In genomic region chr17:19618015-19618414, GRCh38 we compare ENCODE assay signal across 22 cellular contexts. TPM values are rescaled to one million over a fixed set of nuclear protein-coding genes. Genes with fewer than 3 reads are reported as not detected.
A peak's percentile ranks its signal among the peaks of the same experiment; 100 is the strongest.
DNase-seq lines count a peak whose midpoint lies in the region; ATAC-seq and TF ChIP-seq lines count a peak whose summit lies in the region.
"Had no signal": no experiment of that assay in that cellular context is flagged by ENCODE, and none has a peak within 500 bp of the region (broad histone marks: within the 10 kb centered on the region; RNA-seq: fewer than 3 reads in every experiment).

No MANE protein-coding gene starts in this region.

- H3K9me3 ChIP-seq in SK-N-SH: peaks cover 10% of the 10 kb centered on the region
- H3K9me3 ChIP-seq in Karpas-422 (ENCODE audit: low read length): peaks cover 24% of the 10 kb centered on the region
- H3K9me3 ChIP-seq in MG63: peaks cover 8% of the 10 kb centered on the region
- H3K9me3 ChIP-seq: BE2C had no signal

- H3K79me2 ChIP-seq in SK-N-SH (ENCODE audit: insufficient read depth) (no peaks in the 10 kb centered on the region), Karpas-422 (ENCODE audit: low read length) (no peaks in the 10 kb centered on the region)

- DNase-seq in SK-N-SH (no peak), Karpas-422 (peak; percentile 5), MG63 (no peak)
- DNase-seq: ACHN; BE2C; C1 segment of cervical spinal cord; CD4-positive, alpha-beta memory T cell; CD4-positive, CD25-positive, alpha-beta regulatory T cell; CD8-positive, alpha-beta memory T cell; COR-L47; DMS 273 treated with DMSO at 0.1 percent for 48 hours; DMS153; DMS53; DMS79; DND-41; EL; GDM1 had no signal

- 64% methylated on average over 3 of the region's 3 CpGs for WGBS in SK-N-SH (ENCODE audit: low lambda C conversion rate)

- CTCF ChIA-PET in SK-N-SH (lab: Yijun Ruan, JAX): interaction anchor here (0.6 kb wide), 1 partner anchor 23 kb away, joined by 3 read pairs; no protein-coding TSS in a partner anchor

- POLR2A ChIA-PET in SK-N-SH (lab: Yijun Ruan, JAX): no interaction called here

- no peak for TF ChIP-seq CTCF in SK-N-SH (IDR thresholded peaks at IDR 0.05)

- H3K4me1 ChIP-seq in SK-N-SH (ENCODE audit: control insufficient read depth in 1 of 2, insufficient read depth in 2 of 2, low read depth in 1 of 2, low read length in 1 of 2): no peaks in the 10 kb centered on the region
- H3K4me1 ChIP-seq in Karpas-422 (ENCODE audit: low read length): no peaks in the 10 kb centered on the region
- H3K4me1 ChIP-seq: BE2C, BLaER1 had no signal

- H3K27me3 ChIP-seq in SK-N-SH (ENCODE audit: insufficient read depth) (no peaks in the 10 kb centered on the region), Karpas-422 (ENCODE audit: low read length) (no peaks in the 10 kb centered on the region; the same call in 1 of the 2 replicates), MG63 (no peaks in the 10 kb centered on the region)
- H3K27me3 ChIP-seq: BE2C, BLaER1 had no signal

- H3K4me2 ChIP-seq in SK-N-SH: no peak overlapping the region
- no peak overlapping the region for H3K4me2 ChIP-seq in Karpas-422 (ENCODE audit: low read depth, low read length, poor library complexity, severe bottlenecking)
- H3K4me2 ChIP-seq: BLaER1 had no signal

- no peak for TF ChIP-seq EP300 in SK-N-SH (IDR thresholded peaks at IDR 0.05; ENCODE audit: borderline replicate concordance in 1 of 2, low read depth in 1 of 2, low read length in 1 of 2)

- H2AFZ ChIP-seq in SK-N-SH (ENCODE audit: low read depth): no peak overlapping the region
- H2AFZ ChIP-seq in Karpas-422 (ENCODE audit: low read length): no peak overlapping the region

- no peaks in the 10 kb centered on the region for H4K20me1 ChIP-seq in SK-N-SH (ENCODE audit: insufficient read depth)
- no peaks in the 10 kb centered on the region for H4K20me1 ChIP-seq in Karpas-422 (ENCODE audit: insufficient read depth, low read depth, low read length)
- H4K20me1 ChIP-seq: BLaER1 had no signal

- no peaks in the 10 kb centered on the region for H3F3A ChIP-seq in SK-N-SH (replicated peaks; ENCODE audit: insufficient read depth)

- ATAC-seq in SK-N-SH treated with all-trans-retinoic acid at 6 μM for 48 hours: no peak
- no peak for ATAC-seq in HG02973 (IDR thresholded peaks at IDR 0.05; ENCODE audit: unreplicated experiment)
- ATAC-seq: GM12878 had no signal

- H3K9me2 ChIP-seq in SK-N-SH (no peaks in the 10 kb centered on the region), Karpas-422 (replicated peaks; ENCODE audit: insufficient read depth, low read length) (no peaks in the 10 kb centered on the region)

- H3K36me3 ChIP-seq in SK-N-SH (replicated peaks in 1 of 2; ENCODE audit: control insufficient read depth in 1 of 2, insufficient read depth in 2 of 2, low read length in 1 of 2): no peaks in the 10 kb centered on the region
- H3K36me3 ChIP-seq in Karpas-422 (ENCODE audit: insufficient read depth, low read length): no peaks in the 10 kb centered on the region
- no peaks in the 10 kb centered on the region for H3K36me3 ChIP-seq in MG63
- H3K36me3 ChIP-seq: BE2C, BLaER1 had no signal

- H3K27ac ChIP-seq in SK-N-SH (ENCODE audit: low read depth in 2 of 2, low read length in 1 of 2) (no peak overlapping the region), Karpas-422 (ENCODE audit: low read length) (no peak overlapping the region)
- H3K27ac ChIP-seq: 22Rv1, BLaER1 had no signal

- H3K4me3 ChIP-seq in SK-N-SH (ENCODE audit: low read depth in 2 of 2, low read length in 1 of 2): no peak overlapping the region
- no peak overlapping the region for H3K4me3 ChIP-seq in Karpas-422 (ENCODE audit: low read length)
- no peak overlapping the region for H3K4me3 ChIP-seq in MG63
- H3K4me3 ChIP-seq: BLaER1, GM12878 had no signal

- no peak overlapping the region for H3K9ac ChIP-seq in SK-N-SH
- no peak overlapping the region for H3K9ac ChIP-seq in Karpas-422 (ENCODE audit: low read length)
- H3K9ac ChIP-seq: BLaER1 had no signal

- no peak for TF ChIP-seq RAD21 in SK-N-SH (IDR thresholded peaks at IDR 0.05; ENCODE audit: low read length)

TF ChIP-seq in SK-N-SH treated with all-trans-retinoic acid at 6 μM for 48 hours, 23 proteins besides CTCF, POLR2A, EP300 and RAD21:
- TF ChIP-seq TOX (CRISPR knock-in tag; IDR thresholded peaks at IDR 0.05; ENCODE audit: borderline replicate concordance) (no peak), ZFP30 (CRISPR knock-in tag; IDR thresholded peaks at IDR 0.05) (peak; percentile 79)
TF ChIP-seq in SK-N-SH treated with all-trans-retinoic acid at 6 μM for 48 hours: peak in this region for 1.

TF ChIP-seq in SK-N-SH, 30 proteins besides CTCF, POLR2A, EP300 and RAD21:
- TF ChIP-seq NFIC (IDR thresholded peaks at IDR 0.05; ENCODE audit: borderline replicate concordance): no peak

RNA-seq across cellular contexts. Expression of gene ALDH3A2, which starts 30.5 kb away (rescaled TPM):
- polyA plus RNA-seq in SK-N-SH (2012; rRNA removed): 16.6 and 23.3 TPM in 2 replicates
- 19.0 and 20.2 TPM in 2 replicates for polyA plus RNA-seq in SK-N-SH (2012; cell fraction: cytosol; rRNA removed)
- polyA plus RNA-seq in SK-N-SH (2012; cell fraction: nucleus; rRNA removed): 44.9 and 65.6 TPM in 2 replicates
- 2.0 and 7.5 TPM in 2 replicates for total RNA-seq in Karpas-422 (2014; rRNA removed; shearing (Covaris generic); ENCODE audit: low replicate concordance)
- total RNA-seq in MG63 (2014; rRNA removed; shearing (Covaris generic); ENCODE audit: low replicate concordance): 115 and 126 TPM in 2 replicates

Comparison
In these comparisons a context has a peak if more than half of its experiments do, and no peak if none do; other contexts are left out.
1. RNA of gene ALDH3A2, which starts 30.5 kb away (total RNA-seq): 115 to 126 TPM in MG63; 2.0 to 7.5 TPM in Karpas-422; every median in the first group is over 10 times any median in the second.